In genomic region chr18:35566019-35566418, GRCh38 we compare ENCODE assay signal across 1 cellular context.
A peak's percentile ranks its signal among the peaks of the same experiment; 100 is the strongest.
TF ChIP-seq lines count a peak whose summit lies in the region.

No MANE protein-coding gene starts in this region.

TF ChIP-seq in HEK293, 187 proteins besides CTCF, POLR2A, EP300 and RAD21 (continued from another document):
- TF ChIP-seq ZBTB21 (tag by site-specific recombination; IDR thresholded peaks at IDR 0.05) = no peak
- peak; percentile 41 for TF ChIP-seq ZNF510 (tag by site-specific recombination; IDR thresholded peaks at IDR 0.05; ENCODE audit: insufficient replicate concordance)
- TF ChIP-seq ZBTB8A (tag by site-specific recombination; IDR thresholded peaks at IDR 0.05) = peak; percentile 50
- peak; percentile 57; the same call in 1 of the 2 replicates for TF ChIP-seq ZNF433 (tag by site-specific recombination; IDR thresholded peaks at IDR 0.05; ENCODE audit: low read depth)
- peak; percentile 67; the same call in 1 of the 2 replicates for TF ChIP-seq ZNF140 (tag by site-specific recombination; IDR thresholded peaks at IDR 0.05)
- TF ChIP-seq PATZ1 (tag by site-specific recombination; IDR thresholded peaks at IDR 0.05) = no peak
- TF ChIP-seq ZNF623 (tag by site-specific recombination; IDR thresholded peaks at IDR 0.05) = peak; percentile 65
- TF ChIP-seq KLF1 (tag by site-specific recombination; IDR thresholded peaks at IDR 0.05) = no peak
- TF ChIP-seq ZNF426 (tag by site-specific recombination; IDR thresholded peaks at IDR 0.05) = peak; percentile 62
- TF ChIP-seq ZNF266 (tag by site-specific recombination; IDR thresholded peaks at IDR 0.05; ENCODE audit: low read depth) = 0 out of 2 replicates have a peak, but pooled peaks have one; percentile 25
- no peak for TF ChIP-seq ZNF529 (tag by site-specific recombination; IDR thresholded peaks at IDR 0.05; ENCODE audit: insufficient replicate concordance)
- TF ChIP-seq ZNF394 (tag by site-specific recombination; IDR thresholded peaks at IDR 0.05; ENCODE audit: borderline replicate concordance) = peak; percentile 78; the same call in 1 of the 2 replicates
- peak; percentile 67 for TF ChIP-seq ZBTB11 (tag by site-specific recombination; conservative IDR thresholded peaks at IDR 0.05; ENCODE audit: low read depth)
- TF ChIP-seq ZNF560 (tag by site-specific recombination; IDR thresholded peaks at IDR 0.05; ENCODE audit: borderline replicate concordance) = 0 out of 2 replicates have a peak, but pooled peaks have one; percentile 20
- peak; percentile 58 for TF ChIP-seq ZNF555 (tag by site-specific recombination; conservative IDR thresholded peaks at IDR 0.05)
- no peak for TF ChIP-seq ZNF223 (tag by site-specific recombination; IDR thresholded peaks at IDR 0.05)
- no peak for TF ChIP-seq KLF7 (tag by site-specific recombination; IDR thresholded peaks at IDR 0.05; ENCODE audit: borderline replicate concordance)
- TF ChIP-seq ZNF658 (tag by site-specific recombination; IDR thresholded peaks at IDR 0.05) = no peak
- TF ChIP-seq ZNF580 (tag by site-specific recombination; IDR thresholded peaks at IDR 0.05) = no peak
- no peak for TF ChIP-seq ZNF350 (tag by site-specific recombination; IDR thresholded peaks at IDR 0.05)
- no peak for TF ChIP-seq HOXD13 (CRISPR knock-in tag; IDR thresholded peaks at IDR 0.05; ENCODE audit: borderline replicate concordance)
- peak; percentile 24; the same call in 1 of the 2 replicates for TF ChIP-seq AEBP2 (tag by site-specific recombination; IDR thresholded peaks at IDR 0.05; ENCODE audit: borderline replicate concordance)
- TF ChIP-seq BCL11A (tag by site-specific recombination; IDR thresholded peaks at IDR 0.05; ENCODE audit: low read depth) = no peak
